ENCODE assay signal across 1 cellular context in the genomic region with DNA sequence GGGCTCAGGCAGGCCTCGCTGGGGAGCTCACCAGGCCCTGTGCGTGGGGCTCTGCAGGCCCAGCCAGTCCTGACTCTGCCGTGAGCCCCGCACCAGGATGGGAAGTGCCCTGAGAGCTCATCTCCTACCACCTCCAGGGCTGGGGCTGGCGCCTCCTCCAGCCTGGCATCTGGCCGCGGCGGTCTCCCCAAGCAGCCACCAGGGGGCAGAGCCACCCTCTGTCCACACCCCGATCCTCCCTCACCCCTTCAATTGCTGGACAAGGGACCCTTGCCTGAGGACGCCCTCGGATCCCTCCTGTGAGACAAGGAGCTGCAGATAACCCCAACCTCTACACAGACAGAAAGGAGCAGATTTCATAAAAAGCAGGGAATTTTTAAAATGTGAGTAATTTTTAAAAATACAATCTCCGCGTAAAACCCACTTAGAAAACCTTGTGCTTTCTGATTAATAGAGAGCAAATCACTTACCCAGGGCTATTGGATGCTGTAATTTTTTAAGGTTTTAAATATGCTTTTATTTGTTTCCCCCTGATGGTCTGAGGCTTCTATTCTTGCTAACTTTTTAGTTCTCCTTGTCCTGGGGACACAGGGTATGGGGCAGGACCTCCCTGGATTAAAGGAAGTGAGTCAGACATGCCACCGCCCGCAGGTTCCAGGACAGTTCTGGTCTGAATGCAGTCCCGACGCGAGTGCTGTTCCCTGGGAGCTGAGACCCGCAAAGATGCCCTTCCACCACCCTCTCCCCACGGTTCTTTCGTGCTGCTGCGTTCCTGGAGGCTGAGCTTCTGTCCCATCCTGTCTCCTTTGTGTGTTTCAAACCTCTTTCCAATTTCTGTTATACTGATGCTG.
TF ChIP-seq lines count a peak whose summit lies in the region.

No MANE protein-coding gene starts in this region.

TF ChIP-seq in K562, 482 proteins besides CTCF, POLR2A, EP300 and RAD21 (continued from another document):
- TF ChIP-seq, protein P1, sequence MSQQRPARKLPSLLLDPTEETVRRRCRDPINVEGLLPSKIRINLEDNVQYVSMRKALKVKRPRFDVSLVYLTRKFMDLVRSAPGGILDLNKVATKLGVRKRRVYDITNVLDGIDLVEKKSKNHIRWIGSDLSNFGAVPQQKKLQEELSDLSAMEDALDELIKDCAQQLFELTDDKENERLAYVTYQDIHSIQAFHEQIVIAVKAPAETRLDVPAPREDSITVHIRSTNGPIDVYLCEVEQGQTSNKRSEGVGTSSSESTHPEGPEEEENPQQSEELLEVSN (IDR thresholded peaks at IDR 0.05; ENCODE audit: borderline replicate concordance in 1 of 2, extremely low read depth in 1 of 2, insufficient read depth in 1 of 2, insufficient read length in 1 of 2, low read depth in 1 of 2, low read length in 1 of 2, poor library complexity in 1 of 2, severe bottlenecking in 1 of 2) = no peak
- TF ChIP-seq SMC3 (conservative IDR thresholded peaks at IDR 0.05; ENCODE audit: insufficient read depth, low read depth, low read length) (peak; percentile 89), CBX3 (IDR thresholded peaks at IDR 0.05; ENCODE audit: borderline replicate concordance in 1 of 2, low read length in 2 of 2) (no peak), TRIM24 (IDR thresholded peaks at IDR 0.05) (no peak), ZZZ3 (IDR thresholded peaks at IDR 0.05) (no peak), NR2F6 (CRISPR knock-in tag; IDR thresholded peaks at IDR 0.05) (no peak)
- TF ChIP-seq, protein P2, sequence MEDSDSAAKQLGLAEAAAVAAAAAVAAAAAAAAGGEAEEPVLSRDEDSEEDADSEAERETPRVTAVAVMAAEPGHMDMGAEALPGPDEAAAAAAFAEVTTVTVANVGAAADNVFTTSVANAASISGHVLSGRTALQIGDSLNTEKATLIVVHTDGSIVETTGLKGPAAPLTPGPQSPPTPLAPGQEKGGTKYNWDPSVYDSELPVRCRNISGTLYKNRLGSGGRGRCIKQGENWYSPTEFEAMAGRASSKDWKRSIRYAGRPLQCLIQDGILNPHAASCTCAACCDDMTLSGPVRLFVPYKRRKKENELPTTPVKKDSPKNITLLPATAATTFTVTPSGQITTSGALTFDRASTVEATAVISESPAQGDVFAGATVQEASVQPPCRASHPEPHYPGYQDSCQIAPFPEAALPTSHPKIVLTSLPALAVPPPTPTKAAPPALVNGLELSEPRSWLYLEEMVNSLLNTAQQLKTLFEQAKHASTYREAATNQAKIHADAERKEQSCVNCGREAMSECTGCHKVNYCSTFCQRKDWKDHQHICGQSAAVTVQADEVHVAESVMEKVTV (CRISPR knock-in tag; IDR thresholded peaks at IDR 0.05) = 0 out of 2 replicates have a peak, but pooled peaks have one; percentile 30
- TF ChIP-seq, protein P3, sequence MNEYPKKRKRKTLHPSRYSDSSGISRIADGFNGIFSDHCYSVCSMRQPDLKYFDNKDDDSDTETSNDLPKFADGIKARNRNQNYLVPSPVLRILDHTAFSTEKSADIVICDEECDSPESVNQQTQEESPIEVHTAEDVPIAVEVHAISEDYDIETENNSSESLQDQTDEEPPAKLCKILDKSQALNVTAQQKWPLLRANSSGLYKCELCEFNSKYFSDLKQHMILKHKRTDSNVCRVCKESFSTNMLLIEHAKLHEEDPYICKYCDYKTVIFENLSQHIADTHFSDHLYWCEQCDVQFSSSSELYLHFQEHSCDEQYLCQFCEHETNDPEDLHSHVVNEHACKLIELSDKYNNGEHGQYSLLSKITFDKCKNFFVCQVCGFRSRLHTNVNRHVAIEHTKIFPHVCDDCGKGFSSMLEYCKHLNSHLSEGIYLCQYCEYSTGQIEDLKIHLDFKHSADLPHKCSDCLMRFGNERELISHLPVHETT (CRISPR knock-in tag; conservative IDR thresholded peaks at IDR 0.05 in 1 of 2, IDR thresholded peaks at IDR 0.05 in 1 of 2) = no peak
- TF ChIP-seq, protein P4, sequence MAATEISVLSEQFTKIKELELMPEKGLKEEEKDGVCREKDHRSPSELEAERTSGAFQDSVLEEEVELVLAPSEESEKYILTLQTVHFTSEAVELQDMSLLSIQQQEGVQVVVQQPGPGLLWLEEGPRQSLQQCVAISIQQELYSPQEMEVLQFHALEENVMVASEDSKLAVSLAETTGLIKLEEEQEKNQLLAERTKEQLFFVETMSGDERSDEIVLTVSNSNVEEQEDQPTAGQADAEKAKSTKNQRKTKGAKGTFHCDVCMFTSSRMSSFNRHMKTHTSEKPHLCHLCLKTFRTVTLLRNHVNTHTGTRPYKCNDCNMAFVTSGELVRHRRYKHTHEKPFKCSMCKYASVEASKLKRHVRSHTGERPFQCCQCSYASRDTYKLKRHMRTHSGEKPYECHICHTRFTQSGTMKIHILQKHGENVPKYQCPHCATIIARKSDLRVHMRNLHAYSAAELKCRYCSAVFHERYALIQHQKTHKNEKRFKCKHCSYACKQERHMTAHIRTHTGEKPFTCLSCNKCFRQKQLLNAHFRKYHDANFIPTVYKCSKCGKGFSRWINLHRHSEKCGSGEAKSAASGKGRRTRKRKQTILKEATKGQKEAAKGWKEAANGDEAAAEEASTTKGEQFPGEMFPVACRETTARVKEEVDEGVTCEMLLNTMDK (IDR thresholded peaks at IDR 0.05; ENCODE audit: borderline replicate concordance, insufficient read depth, low read depth, low read length, poor library complexity, severe bottlenecking) = peak; percentile 28
